ENCODE assay signal across 26 cellular contexts in the genomic region with DNA sequence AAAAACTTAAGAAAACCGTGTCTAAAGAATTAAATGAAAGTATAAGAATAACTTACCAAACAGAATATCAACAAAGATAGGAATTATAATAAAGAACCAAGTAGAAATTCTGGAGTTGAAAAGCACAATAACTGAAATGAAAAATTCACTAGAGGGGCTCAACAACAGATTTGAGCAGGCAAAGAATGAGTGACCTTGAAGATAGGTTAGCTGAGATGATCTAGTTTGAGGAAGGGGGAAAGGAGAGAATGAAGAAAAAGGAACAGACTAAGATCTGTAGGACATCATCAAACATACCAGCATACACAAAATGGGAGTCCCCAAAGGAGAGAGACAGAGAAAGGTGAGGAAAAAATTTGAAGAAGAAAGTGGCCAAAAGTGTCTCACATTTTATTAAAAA. TPM values are rescaled to one million over a fixed set of nuclear protein-coding genes. Genes with fewer than 3 reads are reported as not detected.
"Had no signal": no experiment of that assay in that cellular context is flagged by ENCODE, and none has a peak within 500 bp of the region (broad histone marks: within the 10 kb centered on the region; RNA-seq: fewer than 3 reads in every experiment).

No MANE protein-coding gene starts in this region.

- H3K4me1 Mint-ChIP-seq: IgD-negative memory B cell had no signal

- H3K9ac ChIP-seq: SK-N-SH had no signal

- H3K4me3 Mint-ChIP-seq: IgD-negative memory B cell, T-cell had no signal

- H3K27ac Mint-ChIP-seq: T-cell had no signal

- H3K4me2 ChIP-seq: SK-N-SH had no signal

- H3K4me3 ChIP-seq: MG63 had no signal

- H3K27ac ChIP-seq: RWPE1 had no signal

- H3K36me3 ChIP-seq: MG63 had no signal

- H3K9me3 ChIP-seq: SK-N-SH had no signal

- H3K27me3 ChIP-seq: MG63 had no signal

- ATAC-seq: Panc1, T-cell had no signal

- DNase-seq: KBM-7, MG63, NCI-H1092, NCI-H1105 treated with DMSO at 0.1 percent for 48 hours, NCI-H1417 treated with DMSO at 0.1 percent for 48 hours, NCI-H146, NCI-H1694 treated with DMSO at 0.1 percent for 48 hours, NCI-H1930, NCI-H2081, NCI-H2107, NCI-H226, NCI-H446, NCI-H510A, NCI-H524 treated with DMSO at 0.1 percent for 48 hours, NCI-H69, NCI-H774, SHP77, SK-N-SH, SW 1271, T-cell had no signal

RNA-seq across cellular contexts. Expression of gene TULP1, which starts 37.7 kb away (rescaled TPM):
- total RNA-seq: HT1080, PC-3, SK-MEL-5, T-cell had no signal
- polyA plus RNA-seq: IgD-negative memory B cell, SK-N-SH had no signal

RNA-seq across cellular contexts. Expression of gene TEAD3, which starts 53.6 kb away (rescaled TPM):
- polyA plus RNA-seq: IgD-negative memory B cell had no signal
